ENCODE assay signal across 16 cellular contexts in genomic region chr6:163751032-163751525, GRCh38.
A peak's percentile ranks its signal among the peaks of the same experiment; 100 is the strongest.
DNase-seq lines count a peak whose midpoint lies in the region; ATAC-seq and TF ChIP-seq lines count a peak whose summit lies in the region.
"Had no signal": no experiment of that assay in that cellular context is flagged by ENCODE, and none has a peak within 500 bp of the region (broad histone marks: within the 10 kb centered on the region; RNA-seq: fewer than 3 reads in every experiment).

No MANE protein-coding gene starts in this region.

- no peak overlapping the region for H2AFZ ChIP-seq in SK-N-SH (ENCODE audit: low read depth)

- H3K9ac ChIP-seq in SK-N-SH = no peak overlapping the region

- H3K27ac ChIP-seq in SK-N-SH (ENCODE audit: low read depth in 2 of 2, low read length in 1 of 2) (no peak overlapping the region), dorsolateral prefrontal cortex (peak overlapping the region in 1 of 59 donors; percentile 11)
- H3K27ac ChIP-seq: A549 had no signal

- H3K9me3 Mint-ChIP-seq in activated CD8-positive, alpha-beta memory T cell treated with anti-CD3 and anti-CD28 coated beads, Interleukin-2, amount 10 ng/mL, durations not matched to agents 7 days and 5 days (ENCODE audit: low read depth) = no peaks in the 10 kb centered on the region
- H3K9me3 Mint-ChIP-seq in activated T-helper 2 cell treated with anti-CD3 and anti-CD28 coated beads, Interferon-gamma antibody, Interleukin-2, Interleukin-4, amounts not matched to agents 10 μg/mL and 5 μg/mL and 100 μg/mL, durations not matched to agents 14 hours and 24 hours and 36 hours = no peaks in the 10 kb centered on the region

- peak; percentile 54 for DNase-seq in activated CD8-positive, alpha-beta memory T cell treated with anti-CD3 and anti-CD28 coated beads, Interleukin-2, amount 10 ng/mL, durations not matched to agents 7 days and 5 days
- DNase-seq in activated CD8-positive, alpha-beta memory T cell treated with anti-CD3 and anti-CD28 coated beads, Interleukin-2, amount 50 U/mL, for 48 hours = no peak
- no peak for DNase-seq in activated T-helper 2 cell treated with anti-CD3 and anti-CD28 coated beads, Interferon-gamma antibody, Interleukin-2, Interleukin-4, amounts not matched to agents 10 μg/mL and 5 μg/mL and 100 μg/mL, durations not matched to agents 14 hours and 24 hours and 36 hours (ENCODE audit: low spot score)
- DNase-seq in iPS-NIHi11 (ENCODE audit: low spot score) = peak; percentile 57
- DNase-seq in stimulated activated naive CD8-positive, alpha-beta T cell treated with anti-CD3 and anti-CD28 coated beads, Interleukin-15, Interleukin-2, amounts not matched to agents 100 U/mL and 50 U/mL, for 24 hours = peak; percentile 18
- DNase-seq in SK-N-SH = no peak
- no peak for DNase-seq in stimulated activated CD4-positive, alpha-beta T cell treated with anti-CD3 and anti-CD28 coated beads, Interleukin-1b, Interleukin-23, amount 100 ng/mL, for 48 hours
- no peak for DNase-seq in dorsolateral prefrontal cortex
- DNase-seq: activated CD8-positive, alpha-beta memory T cell treated with anti-CD3 and anti-CD28 coated beads for 24 hours; dermis blood vessel endothelial cell; foreskin melanocyte; islet precursor cell; MG63 had no signal

- intact Hi-C loops in activated T-helper 2 cell treated with anti-CD3 and anti-CD28 coated beads, Interferon-gamma antibody, Interleukin-2, Interleukin-4, amounts not matched to agents 10 μg/mL and 5 μg/mL and 100 μg/mL, durations not matched to agents 14 hours and 24 hours and 36 hours (cut with micrococcal nuclease) = no loop called here
- intact Hi-C loops in dorsolateral prefrontal cortex (cut with DNase I) = no loop called here

- POLR2A ChIA-PET in SK-N-SH (lab: Yijun Ruan, JAX) = no interaction called here

- no peak overlapping the region for H3K4me3 ChIP-seq in SK-N-SH (ENCODE audit: low read depth in 2 of 2, low read length in 1 of 2)
- H3K4me3 ChIP-seq in dorsolateral prefrontal cortex = no peak overlapping the region
- H3K4me3 ChIP-seq: A549, MG63, smooth muscle cell had no signal

- TF ChIP-seq RAD21 in SK-N-SH (IDR thresholded peaks at IDR 0.05; ENCODE audit: low read length) = no peak

- no peak overlapping the region for H3K4me2 ChIP-seq in SK-N-SH
- H3K4me2 ChIP-seq: A549, smooth muscle cell had no signal

- H3K4me3 Mint-ChIP-seq in activated CD8-positive, alpha-beta memory T cell treated with anti-CD3 and anti-CD28 coated beads, Interleukin-2, amount 10 ng/mL, durations not matched to agents 7 days and 5 days = peak overlapping the region; percentile 6
- H3K4me3 Mint-ChIP-seq in activated T-helper 2 cell treated with anti-CD3 and anti-CD28 coated beads, Interferon-gamma antibody, Interleukin-2, Interleukin-4, amounts not matched to agents 10 μg/mL and 5 μg/mL and 100 μg/mL, durations not matched to agents 14 hours and 24 hours and 36 hours (ENCODE audit: low read depth) = no peak overlapping the region

- H3K4me1 Mint-ChIP-seq in activated CD8-positive, alpha-beta memory T cell treated with anti-CD3 and anti-CD28 coated beads, Interleukin-2, amount 10 ng/mL, durations not matched to agents 7 days and 5 days = peaks cover 21% of the 10 kb centered on the region
- peaks cover 6% of the 10 kb centered on the region for H3K4me1 Mint-ChIP-seq in activated T-helper 2 cell treated with anti-CD3 and anti-CD28 coated beads, Interferon-gamma antibody, Interleukin-2, Interleukin-4, amounts not matched to agents 10 μg/mL and 5 μg/mL and 100 μg/mL, durations not matched to agents 14 hours and 24 hours and 36 hours (ENCODE audit: low read depth)

- peaks cover 4% of the 10 kb centered on the region for H3K36me3 Mint-ChIP-seq in activated CD8-positive, alpha-beta memory T cell treated with anti-CD3 and anti-CD28 coated beads, Interleukin-2, amount 10 ng/mL, durations not matched to agents 7 days and 5 days
- no peaks in the 10 kb centered on the region for H3K36me3 Mint-ChIP-seq in activated T-helper 2 cell treated with anti-CD3 and anti-CD28 coated beads, Interferon-gamma antibody, Interleukin-2, Interleukin-4, amounts not matched to agents 10 μg/mL and 5 μg/mL and 100 μg/mL, durations not matched to agents 14 hours and 24 hours and 36 hours (ENCODE audit: low read depth)

- CTCF ChIA-PET in activated CD8-positive, alpha-beta memory T cell treated with anti-CD3 and anti-CD28 coated beads, Interleukin-2, amount 10 ng/mL, durations not matched to agents 7 days and 5 days (lab: Charles Lee) = no interaction called here
- CTCF ChIA-PET in SK-N-SH (lab: Yijun Ruan, JAX) = no interaction called here

- H3K36me3 ChIP-seq in SK-N-SH (replicated peaks in 1 of 2; ENCODE audit: control insufficient read depth in 1 of 2, insufficient read depth in 2 of 2, low read length in 1 of 2) = no peaks in the 10 kb centered on the region
- H3K36me3 ChIP-seq: MG63 had no signal

- TF ChIP-seq CTCF in SK-N-SH (IDR thresholded peaks at IDR 0.05) (no peak), dorsolateral prefrontal cortex (IDR thresholded peaks at IDR 0.05 in 54 of 56, conservative IDR thresholded peaks at IDR 0.05 in 2 of 56; ENCODE audit: low read depth in 1 of 56, partially characterized antibody in 56 of 56) (no peak)

- H3K9me2 ChIP-seq in SK-N-SH = no peaks in the 10 kb centered on the region

- H3K79me2 ChIP-seq in SK-N-SH (ENCODE audit: insufficient read depth) = no peaks in the 10 kb centered on the region

- TF ChIP-seq EP300 in SK-N-SH (IDR thresholded peaks at IDR 0.05; ENCODE audit: borderline replicate concordance in 1 of 2, low read depth in 1 of 2, low read length in 1 of 2) = no peak

- no peaks in the 10 kb centered on the region for H3K27me3 ChIP-seq in SK-N-SH (ENCODE audit: insufficient read depth)
- peaks cover 0 to 8% (median 0%) of the 10 kb centered on the region in 45 donors for H3K27me3 ChIP-seq in dorsolateral prefrontal cortex
- H3K27me3 ChIP-seq: MG63 had no signal

- no peaks in the 10 kb centered on the region for H3K9me3 ChIP-seq in SK-N-SH
- H3K9me3 ChIP-seq: A549, MG63 had no signal

- H3K27ac Mint-ChIP-seq in activated CD8-positive, alpha-beta memory T cell treated with anti-CD3 and anti-CD28 coated beads, Interleukin-2, amount 10 ng/mL, durations not matched to agents 7 days and 5 days = peak overlapping the region; percentile 67
- H3K27ac Mint-ChIP-seq in activated T-helper 2 cell treated with anti-CD3 and anti-CD28 coated beads, Interferon-gamma antibody, Interleukin-2, Interleukin-4, amounts not matched to agents 10 μg/mL and 5 μg/mL and 100 μg/mL, durations not matched to agents 14 hours and 24 hours and 36 hours = peak overlapping the region; percentile 24

- H3F3A ChIP-seq in SK-N-SH (replicated peaks; ENCODE audit: insufficient read depth) = no peaks in the 10 kb centered on the region

- 84% methylated on average over 18 of the region's 18 CpGs for WGBS in SK-N-SH (ENCODE audit: low lambda C conversion rate)

- H4K20me1 ChIP-seq in SK-N-SH (ENCODE audit: insufficient read depth) = no peaks in the 10 kb centered on the region

- peaks cover 8% of the 10 kb centered on the region for H3K27me3 Mint-ChIP-seq in activated CD8-positive, alpha-beta memory T cell treated with anti-CD3 and anti-CD28 coated beads, Interleukin-2, amount 10 ng/mL, durations not matched to agents 7 days and 5 days
- no peaks in the 10 kb centered on the region for H3K27me3 Mint-ChIP-seq in activated T-helper 2 cell treated with anti-CD3 and anti-CD28 coated beads, Interferon-gamma antibody, Interleukin-2, Interleukin-4, amounts not matched to agents 10 μg/mL and 5 μg/mL and 100 μg/mL, durations not matched to agents 14 hours and 24 hours and 36 hours (ENCODE audit: low read depth)

- ATAC-seq in activated CD8-positive, alpha-beta memory T cell treated with anti-CD3 and anti-CD28 coated beads, Interleukin-2, amount 10 ng/mL, durations not matched to agents 7 days and 5 days = peak; percentile 63
- peak; percentile 37 for ATAC-seq in stimulated activated naive CD8-positive, alpha-beta T cell treated with anti-CD3 and anti-CD28 coated beads, Interleukin-15, Interleukin-2, amounts not matched to agents 100 U/mL and 50 U/mL, for 24 hours
- ATAC-seq: A549; naive thymus-derived CD8-positive, alpha-beta T cell had no signal

- H3K4me1 ChIP-seq in SK-N-SH (ENCODE audit: control insufficient read depth in 1 of 2, insufficient read depth in 2 of 2, low read depth in 1 of 2, low read length in 1 of 2) = peaks cover 0 to under 1% of the 10 kb centered on the region in 2 experiments; a peak in 1 of 4 replicates
- H3K4me1 ChIP-seq: A549 had no signal

TF ChIP-seq in SK-N-SH, 30 proteins besides CTCF, POLR2A, EP300 and RAD21:
- TF ChIP-seq PBX3 (IDR thresholded peaks at IDR 0.05) (no peak), POLR2AphosphoS5 (IDR thresholded peaks at IDR 0.05; ENCODE audit: low read depth, low read length) (no peak), FOXM1 (IDR thresholded peaks at IDR 0.05; ENCODE audit: low read depth) (no peak)

Comparison
In these comparisons a context has a peak if more than half of its experiments do, and no peak if none do; other contexts are left out.
1. DNase-seq: peak in activated CD8-positive, alpha-beta memory T cell treated with anti-CD3 and anti-CD28 coated beads, Interleukin-2, amount 10 ng/mL, durations not matched to agents 7 days and 5 days (single experiment), iPS-NIHi11 (single experiment) and stimulated activated naive CD8-positive, alpha-beta T cell treated with anti-CD3 and anti-CD28 coated beads, Interleukin-15, Interleukin-2, amounts not matched to agents 100 U/mL and 50 U/mL, for 24 hours (single experiment); none in activated CD8-positive, alpha-beta memory T cell treated with anti-CD3 and anti-CD28 coated beads, Interleukin-2, amount 50 U/mL, for 48 hours (single experiment), activated T-helper 2 cell treated with anti-CD3 and anti-CD28 coated beads, Interferon-gamma antibody, Interleukin-2, Interleukin-4, amounts not matched to agents 10 μg/mL and 5 μg/mL and 100 μg/mL, durations not matched to agents 14 hours and 24 hours and 36 hours (single experiment), SK-N-SH (single experiment), stimulated activated CD4-positive, alpha-beta T cell treated with anti-CD3 and anti-CD28 coated beads, Interleukin-1b, Interleukin-23, amount 100 ng/mL, for 48 hours (single experiment) and dorsolateral prefrontal cortex (0 of 10).